1 cellular context compared by ENCODE assay signal in the genomic region with DNA sequence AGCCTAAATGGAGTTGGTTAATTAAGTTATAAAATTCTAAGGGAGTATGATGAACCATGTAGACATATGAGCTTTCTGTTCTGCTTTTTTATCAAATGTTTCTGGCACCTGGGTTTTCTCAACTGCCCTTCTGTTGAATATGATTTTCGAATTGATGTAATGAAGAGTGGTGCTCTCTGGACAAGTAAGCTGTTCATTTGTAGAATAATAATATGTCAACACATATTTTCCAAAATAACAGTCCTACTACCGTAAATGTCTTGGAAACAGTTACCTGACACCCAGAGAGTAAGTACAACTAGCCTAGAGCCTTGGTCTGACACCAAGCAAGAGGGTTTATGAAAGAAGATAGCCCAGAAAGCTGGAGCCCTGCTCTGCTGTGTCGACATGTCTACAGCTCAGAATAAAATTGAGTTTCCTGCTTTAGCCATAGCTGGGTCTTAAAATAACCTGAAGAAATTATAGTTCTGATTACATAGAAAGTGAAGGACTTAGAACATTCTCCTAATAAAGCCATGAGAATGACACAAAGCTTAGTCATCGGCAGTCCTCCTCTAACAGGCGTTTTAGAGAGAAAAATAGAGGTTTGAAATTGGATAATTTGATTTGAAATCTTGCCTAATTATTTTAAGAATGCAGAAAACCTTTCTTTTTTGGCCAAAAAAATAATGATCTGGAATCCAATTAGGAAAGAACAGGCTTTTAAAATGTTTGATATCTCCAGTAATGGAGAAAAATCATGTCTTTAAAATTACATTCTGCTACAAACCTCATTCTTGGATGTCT.
TF ChIP-seq lines count a peak whose summit lies in the region.

No MANE protein-coding gene starts in this region.

TF ChIP-seq in SK-N-SH treated with all-trans-retinoic acid at 6 μM for 48 hours, 23 proteins besides CTCF, POLR2A, EP300 and RAD21 (continued from another document):
- TF ChIP-seq SNAI2 (CRISPR knock-in tag; IDR thresholded peaks at IDR 0.05): peak; percentile 13; the same call in 1 of the 2 replicates
